Comparison of ENCODE assay signal across 2 cellular contexts in genomic region chr7:123558506-123558874, GRCh38.
TF ChIP-seq lines count a peak whose summit lies in the region.

No MANE protein-coding gene starts in this region.

TF ChIP-seq in GM23338, 12 proteins besides CTCF, POLR2A, EP300 and RAD21:
- TF ChIP-seq STAT1 (IDR thresholded peaks at IDR 0.05; ENCODE audit: unreplicated experiment) (no peak), CREB1 (CRISPR knock-in tag; IDR thresholded peaks at IDR 0.05; ENCODE audit: low read depth) (no peak), ZNF331 (CRISPR knock-in tag; IDR thresholded peaks at IDR 0.05; ENCODE audit: low read depth) (no peak), NANOG (IDR thresholded peaks at IDR 0.05; ENCODE audit: borderline replicate concordance) (no peak), ZNF462 (CRISPR knock-in tag; IDR thresholded peaks at IDR 0.05) (no peak), EZH2 (IDR thresholded peaks at IDR 0.05; ENCODE audit: low read depth, unreplicated experiment) (no peak), EZH2phosphoT487 (IDR thresholded peaks at IDR 0.05; ENCODE audit: unreplicated experiment) (no peak), REST (IDR thresholded peaks at IDR 0.05; ENCODE audit: unreplicated experiment) (no peak), POLR2AphosphoS5 (IDR thresholded peaks at IDR 0.05; ENCODE audit: low read depth) (no peak), JUNB (IDR thresholded peaks at IDR 0.05; ENCODE audit: unreplicated experiment) (no peak), ETS1 (IDR thresholded peaks at IDR 0.05) (no peak), ZNF114 (CRISPR knock-in tag; IDR thresholded peaks at IDR 0.05) (no peak)

TF ChIP-seq in HepG2, 621 proteins besides CTCF, POLR2A, EP300 and RAD21:
- no peak for TF ChIP-seq ZNF451 (CRISPR knock-in tag; IDR thresholded peaks at IDR 0.05)
- TF ChIP-seq ZNF569 (CRISPR knock-in tag; IDR thresholded peaks at IDR 0.05; ENCODE audit: borderline replicate concordance), result no peak
- TF ChIP-seq ZNF513 (CRISPR knock-in tag; conservative IDR thresholded peaks at IDR 0.05), result no peak
- no peak for TF ChIP-seq MAFG (CRISPR knock-in tag; IDR thresholded peaks at IDR 0.05)
- TF ChIP-seq CEBPG (CRISPR knock-in tag; IDR thresholded peaks at IDR 0.05), result no peak
- TF ChIP-seq CHCHD3 (CRISPR knock-in tag; IDR thresholded peaks at IDR 0.05), result no peak
- no peak for TF ChIP-seq ZSCAN21 (CRISPR knock-in tag; IDR thresholded peaks at IDR 0.05; ENCODE audit: borderline replicate concordance)
